In the genomic region with DNA sequence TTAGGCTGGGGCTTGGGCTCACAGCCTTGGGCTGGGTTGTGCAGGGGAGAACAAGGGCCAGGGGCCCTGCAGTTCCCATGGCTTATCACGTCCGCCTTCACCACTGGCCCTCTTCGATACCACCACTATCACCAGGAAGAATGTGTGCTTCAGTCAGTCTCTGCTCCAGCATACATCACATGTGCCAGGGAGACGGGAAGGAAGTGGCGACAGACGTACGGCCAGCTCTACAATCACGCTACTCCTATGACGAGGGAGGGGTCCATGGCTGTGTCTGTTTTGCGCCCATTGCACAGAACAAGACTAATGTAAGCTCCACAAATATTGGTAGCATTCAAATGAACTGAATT, we compare ENCODE assay signal across 10 cellular contexts.
A peak's percentile ranks its signal among the peaks of the same experiment; 100 is the strongest.
DNase-seq lines count a peak whose midpoint lies in the region; ATAC-seq and TF ChIP-seq lines count a peak whose summit lies in the region.
"Had no signal": no experiment of that assay in that cellular context is flagged by ENCODE, and none has a peak within 500 bp of the region (broad histone marks: within the 10 kb centered on the region; RNA-seq: fewer than 3 reads in every experiment).

No MANE protein-coding gene starts in this region.

- peak overlapping the region; percentile 90 for H3K27ac Mint-ChIP-seq in neural crest cell (ENCODE audit: unreplicated experiment)
- H3K27ac Mint-ChIP-seq: mesothelial cell of epicardium had no signal

- H3K9me3 ChIP-seq in heart right ventricle (no peaks in the 10 kb centered on the region), duodenal mucosa (ENCODE audit: control insufficient read depth in 1 of 2, low read length in 2 of 2) (no peaks in the 10 kb centered on the region), vagina (no peaks in the 10 kb centered on the region)
- H3K9me3 ChIP-seq: adrenal gland had no signal

- TF ChIP-seq CTCF in heart right ventricle (IDR thresholded peaks at IDR 0.05) (no peak), neural crest cell (conservative IDR thresholded peaks at IDR 0.05) (no peak), vagina (IDR thresholded peaks at IDR 0.05) (no peak)

- H3K9ac ChIP-seq in duodenal mucosa (ENCODE audit: low read depth in 1 of 2, low read length in 2 of 2), result peak overlapping the region; percentile 33 to 48

- peaks cover 13% of the 10 kb centered on the region for H3K36me3 Mint-ChIP-seq in neural crest cell (ENCODE audit: low read depth)

- no peak overlapping the region for H3K4me3 ChIP-seq in heart right ventricle
- H3K4me3 ChIP-seq in duodenal mucosa (ENCODE audit: low read depth in 1 of 2, low read length in 2 of 2), result peak overlapping the region; percentile 19 to 37
- H3K4me3 ChIP-seq in vagina, result no peak overlapping the region
- H3K4me3 ChIP-seq: adrenal gland had no signal

- peaks cover 0 to 89% (median 37%) of the 10 kb centered on the region in 9 donors for H3K36me3 ChIP-seq in heart right ventricle
- H3K36me3 ChIP-seq in duodenal mucosa (ENCODE audit: control insufficient read depth in 1 of 2, insufficient read depth in 2 of 2, low read length in 2 of 2), result peaks cover 23 to 59% of the 10 kb centered on the region in 2 donors
- peaks cover 0 to 27% of the 10 kb centered on the region in 2 donors for H3K36me3 ChIP-seq in vagina

- no peak for TF ChIP-seq POLR2A in vagina (IDR thresholded peaks at IDR 0.05)

- 41 to 48% methylated on average over 10 of the region's 10 CpGs for WGBS in heart right ventricle, 2 donors

- H3K9me3 Mint-ChIP-seq in neural crest cell, result no peaks in the 10 kb centered on the region
- H3K9me3 Mint-ChIP-seq: mesothelial cell of epicardium had no signal

- H3K27me3 ChIP-seq in heart right ventricle, result no peaks in the 10 kb centered on the region
- H3K27me3 ChIP-seq in duodenal mucosa (ENCODE audit: control insufficient read depth in 1 of 2, insufficient read depth in 2 of 2, low read length in 2 of 2), result no peaks in the 10 kb centered on the region
- H3K27me3 ChIP-seq in vagina, result no peaks in the 10 kb centered on the region
- H3K27me3 ChIP-seq: adrenal gland had no signal

- H3K4me3 Mint-ChIP-seq in neural crest cell, result no peak overlapping the region
- H3K4me3 Mint-ChIP-seq: mesothelial cell of epicardium had no signal

- H3K27me3 Mint-ChIP-seq in neural crest cell (ENCODE audit: low read depth), result no peaks in the 10 kb centered on the region

- ATAC-seq in heart right ventricle (peak in 4 of 8 donors; percentile 0 to 3 (median 1)), Right ventricle myocardium inferior (no peak), HG03108 (IDR thresholded peaks at IDR 0.05; ENCODE audit: unreplicated experiment) (no peak)

- H3K4me1 ChIP-seq in heart right ventricle (peaks cover 14 to 79% (median 42%) of the 10 kb centered on the region in 9 donors), duodenal mucosa (ENCODE audit: control insufficient read depth in 1 of 2, insufficient read depth in 2 of 2, low read length in 2 of 2) (peaks cover 31% of the 10 kb centered on the region in 2 donors), vagina (peaks cover 39% of the 10 kb centered on the region)

- DNase-seq in heart right ventricle, result no peak
- no peak for DNase-seq in Right ventricle myocardium inferior (ENCODE audit: missing footprints)
- no peak for DNase-seq in neural crest cell (ENCODE audit: low read depth, low spot score)
- no peak for DNase-seq in vagina (ENCODE audit: extremely low spot score in 2 of 2)
- no peak for DNase-seq in dedifferentiated amniotic fluid mesenchymal stem cell (ENCODE audit: extremely low spot score)
- no peak for DNase-seq in LoVo (ENCODE audit: low spot score)

- H3K27ac ChIP-seq in heart right ventricle (peak overlapping the region; percentile 4 to 91 (median 80)), duodenal mucosa (ENCODE audit: low read depth, low read length) (peak overlapping the region; percentile 78), vagina (peak overlapping the region; percentile 26)

- no peaks in the 10 kb centered on the region for H3K4me1 Mint-ChIP-seq in neural crest cell

- intact Hi-C loops in heart right ventricle (cut with DNase I), result loop anchor here in 7 of 10 donors (2.0 to 5.0 kb wide), 5 partner anchors 73 to 93 kb away; a partner anchor contains a TSS
- intact Hi-C loops in Right ventricle myocardium inferior (cut with DNase I), result loop anchor here (2.0 kb wide), 1 partner anchor 72 kb away; a partner anchor contains a TSS
- intact Hi-C loops in vagina (cut with DNase I), result no loop called here

Comparison
In these comparisons a context has a peak if more than half of its experiments do, and no peak if none do; other contexts are left out.
1. H3K27ac ChIP-seq: peak in every context shown above with its lines; median percentile 80 in heart right ventricle; 78 in duodenal mucosa; 26 in vagina.
2. H3K4me3 ChIP-seq: peak in duodenal mucosa (2 of 2); none in heart right ventricle (0 of 10) and vagina (0 of 2).